Comparison of ENCODE assay signal across 27 cellular contexts in the genomic region with DNA sequence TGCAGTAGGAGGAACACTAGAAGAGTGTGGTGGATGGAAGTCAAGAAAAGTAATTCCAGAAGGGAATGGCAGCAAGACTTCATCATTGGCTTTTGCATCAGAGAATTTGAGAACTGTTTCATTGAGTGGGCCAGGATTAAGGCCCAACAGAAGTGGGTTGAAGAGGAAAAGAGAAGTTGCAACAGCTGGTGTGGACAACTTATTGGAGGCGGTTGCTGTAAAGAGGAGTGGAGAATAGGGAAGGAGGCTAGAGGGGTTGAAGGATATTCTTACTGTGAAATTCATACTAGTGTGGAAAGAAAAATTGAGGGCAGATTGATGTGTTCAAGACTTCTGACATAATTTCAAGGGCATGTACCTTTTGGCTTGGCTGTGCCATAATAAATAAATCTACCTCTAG.
"Had no signal": no experiment of that assay in that cellular context is flagged by ENCODE, and none has a peak within 500 bp of the region (broad histone marks: within the 10 kb centered on the region; RNA-seq: fewer than 3 reads in every experiment).

No MANE protein-coding gene starts in this region.

- H3K4me3 Mint-ChIP-seq: activated CD4-positive, alpha-beta T cell treated with anti-CD3 and anti-CD28 coated beads, Interleukin-2, amount 10 ng/mL, durations not matched to agents 24 days and 14 days; activated CD8-positive, alpha-beta memory T cell treated with anti-CD3 and anti-CD28 coated beads, Interleukin-2, amount 10 ng/mL, durations not matched to agents 7 days and 5 days; activated naive CD4-positive, alpha-beta T cell treated with anti-CD3 and anti-CD28 coated beads, Interleukin-2, amount 50 U/mL, for 24 hours; activated T-cell treated with anti-CD3 and anti-CD28 coated beads, Interleukin-2, amount 50 U/mL, for 24 hours; activated T-helper 1 cell treated with anti-CD3 and anti-CD28 coated beads, Interleukin-12 subunit alpha, Interleukin-12 subunit beta, Interleukin-2, Interleukin-4 antibody, amounts not matched to agents 30 ng/mL and 10 ng/mL and 1 ng/mL, durations not matched to agents 14 hours and 24 hours and 36 hours had no signal

- H3K9me2 ChIP-seq: SK-N-SH had no signal

- H3K27me3 Mint-ChIP-seq: activated CD4-positive, alpha-beta T cell treated with anti-CD3 and anti-CD28 coated beads, Interleukin-2, amount 10 ng/mL, durations not matched to agents 24 days and 14 days; activated T-cell treated with anti-CD3 and anti-CD28 coated beads, Interleukin-2, amount 50 U/mL, for 24 hours had no signal

- H3K36me3 Mint-ChIP-seq: activated CD8-positive, alpha-beta memory T cell treated with anti-CD3 and anti-CD28 coated beads, Interleukin-2, amount 10 ng/mL, durations not matched to agents 7 days and 5 days; activated naive CD4-positive, alpha-beta T cell treated with anti-CD3 and anti-CD28 coated beads, Interleukin-2, amount 50 U/mL, for 24 hours had no signal

- H3K4me2 ChIP-seq: SK-N-SH had no signal

- H3K27ac ChIP-seq: body of pancreas, SJCRH30 had no signal

- H3K27ac Mint-ChIP-seq: activated CD4-positive, alpha-beta T cell treated with anti-CD3 and anti-CD28 coated beads, Interleukin-2, amount 10 ng/mL, durations not matched to agents 24 days and 14 days; activated CD8-positive, alpha-beta memory T cell treated with anti-CD3 and anti-CD28 coated beads, Interleukin-2, amount 10 ng/mL, durations not matched to agents 7 days and 5 days; activated naive CD4-positive, alpha-beta T cell treated with anti-CD3 and anti-CD28 coated beads, Interleukin-2, amount 50 U/mL, for 24 hours; activated T-cell treated with anti-CD3 and anti-CD28 coated beads, Interleukin-2, amount 50 U/mL, for 24 hours; activated T-helper 1 cell treated with anti-CD3 and anti-CD28 coated beads, Interleukin-12 subunit alpha, Interleukin-12 subunit beta, Interleukin-2, Interleukin-4 antibody, amounts not matched to agents 30 ng/mL and 10 ng/mL and 1 ng/mL, durations not matched to agents 14 hours and 24 hours and 36 hours had no signal

- H3K4me1 Mint-ChIP-seq: activated CD4-positive, alpha-beta T cell treated with anti-CD3 and anti-CD28 coated beads, Interleukin-2, amount 10 ng/mL, durations not matched to agents 24 days and 14 days; activated CD8-positive, alpha-beta memory T cell treated with anti-CD3 and anti-CD28 coated beads, Interleukin-2, amount 10 ng/mL, durations not matched to agents 7 days and 5 days; activated naive CD4-positive, alpha-beta T cell treated with anti-CD3 and anti-CD28 coated beads, Interleukin-2, amount 50 U/mL, for 24 hours had no signal

- H3K4me3 ChIP-seq: body of pancreas, K562, SJCRH30 had no signal

- H3K9me3 Mint-ChIP-seq: activated CD4-positive, alpha-beta T cell treated with anti-CD3 and anti-CD28 coated beads, Interleukin-2, amount 10 ng/mL, durations not matched to agents 24 days and 14 days; activated naive CD4-positive, alpha-beta T cell treated with anti-CD3 and anti-CD28 coated beads, Interleukin-2, amount 50 U/mL, for 24 hours; activated T-cell treated with anti-CD3 and anti-CD28 coated beads, Interleukin-2, amount 50 U/mL, for 24 hours; activated T-helper 1 cell treated with anti-CD3 and anti-CD28 coated beads, Interleukin-12 subunit alpha, Interleukin-12 subunit beta, Interleukin-2, Interleukin-4 antibody, amounts not matched to agents 30 ng/mL and 10 ng/mL and 1 ng/mL, durations not matched to agents 14 hours and 24 hours and 36 hours had no signal

- H3K27me3 ChIP-seq: body of pancreas, SJCRH30 had no signal

- H3K4me1 ChIP-seq: body of pancreas, SJCRH30 had no signal

- H3K9me3 ChIP-seq: body of pancreas, SJCRH30, SK-N-SH had no signal

- ATAC-seq: activated CD4-positive, CD25-positive, alpha-beta regulatory T cell treated with anti-CD3 and anti-CD28 coated beads, Interleukin-2, amount 50 U/mL, for 24 hours; activated CD8-positive, alpha-beta memory T cell treated with anti-CD3 and anti-CD28 coated beads, Interleukin-2, amount 10 ng/mL, durations not matched to agents 7 days and 5 days; body of pancreas; K562 had no signal

- DNase-seq: activated CD4-positive, alpha-beta T cell treated with anti-CD3 and anti-CD28 coated beads, Interleukin-2, amount 10 ng/mL, durations not matched to agents 24 days and 14 days; activated CD4-positive, alpha-beta T cell treated with anti-CD3 and anti-CD28 coated beads, Interleukin-2, amount 50 U/mL, for 48 hours; activated CD8-positive, alpha-beta memory T cell treated with anti-CD3 and anti-CD28 coated beads, Interleukin-2, amount 10 ng/mL, durations not matched to agents 7 days and 5 days; activated effector memory CD4-positive, alpha-beta T cell treated with Interleukin-2 at 50 U/mL for 16 hours; activated naive CD4-positive, alpha-beta T cell; activated T-cell treated with anti-CD3 and anti-CD28 coated beads, Interleukin-2, amount 50 U/mL, for 24 hours; aorta; body of pancreas; central memory CD4-positive, alpha-beta T cell; Karpas-422; MM.1S; NCI-H1092 treated with DMSO at 0.1 percent for 48 hours; NCI-H1417 treated with DMSO at 0.1 percent for 48 hours; NCI-H1694; NCI-H2029; NCI-H2107; NCI-H2171 treated with DMSO at 0.1 percent for 48 hours; NCI-H226; NCI-H526; NCI-H82; SJCRH30; SK-N-SH; T-helper 1 cell had no signal

- H3K36me3 ChIP-seq: SJCRH30 had no signal
